ENCODE assay signal across 8 cellular contexts in genomic region chr9:129460323-129461261, GRCh38.
DNase-seq lines count a peak whose midpoint lies in the region; ATAC-seq and TF ChIP-seq lines count a peak whose summit lies in the region.

No MANE protein-coding gene starts in this region.

- H3K27ac ChIP-seq in SJCRH30: peak overlapping the region; percentile 53
- H3K27ac ChIP-seq in neural progenitor cell: peak overlapping the region; percentile 99

- no peaks in the 10 kb centered on the region for H3K9me3 Mint-ChIP-seq in Caco-2 (ENCODE audit: unreplicated experiment)
- no peaks in the 10 kb centered on the region for H3K9me3 Mint-ChIP-seq in neural progenitor cell
- peaks cover 0 to 10% of the 10 kb centered on the region in 2 donors for H3K9me3 Mint-ChIP-seq in stimulated activated naive CD8-positive, alpha-beta T cell treated with anti-CD3 and anti-CD28 coated beads, Interleukin-15, amount 100 ng/mL, for 72 hours

- intact Hi-C loops in Caco-2 (cut with micrococcal nuclease; ENCODE audit: unreplicated experiment): loop anchor here (1.0 kb wide), 1 partner anchor 19 kb away; no protein-coding TSS in a partner anchor

- H3K27ac Mint-ChIP-seq in Caco-2 (ENCODE audit: unreplicated experiment): peak overlapping the region; percentile 97
- peak overlapping the region; percentile 98 for H3K27ac Mint-ChIP-seq in neural progenitor cell
- H3K27ac Mint-ChIP-seq in stimulated activated naive CD8-positive, alpha-beta T cell treated with anti-CD3 and anti-CD28 coated beads, Interleukin-15, amount 100 ng/mL, for 72 hours: peak overlapping the region; percentile 97 to 98

- H3K36me3 Mint-ChIP-seq in Caco-2 (ENCODE audit: insufficient read depth, unreplicated experiment): peaks cover 5% of the 10 kb centered on the region
- no peaks in the 10 kb centered on the region for H3K36me3 Mint-ChIP-seq in neural progenitor cell

- TF ChIP-seq CTCF in Caco-2 (IDR thresholded peaks at IDR 0.05; ENCODE audit: insufficient read depth in 1 of 2, low read depth in 1 of 2, low read length in 1 of 2, severe bottlenecking in 1 of 2, unreplicated experiment in 1 of 2) (no peak), neural progenitor cell (IDR thresholded peaks at IDR 0.05) (no peak)

- H3K9ac ChIP-seq in neural progenitor cell: peak overlapping the region; percentile 84

- H3K36me3 ChIP-seq in Caco-2 (ENCODE audit: control insufficient read depth, insufficient read depth, low read length): no peaks in the 10 kb centered on the region
- no peaks in the 10 kb centered on the region for H3K36me3 ChIP-seq in MG63
- no peaks in the 10 kb centered on the region for H3K36me3 ChIP-seq in SJCRH30
- no peaks in the 10 kb centered on the region for H3K36me3 ChIP-seq in neural progenitor cell

- H3F3A ChIP-seq in neural progenitor cell (ENCODE audit: low read depth): peaks cover 16% of the 10 kb centered on the region

- H3K9me3 ChIP-seq in Caco-2: no peaks in the 10 kb centered on the region
- no peaks in the 10 kb centered on the region for H3K9me3 ChIP-seq in MG63
- H3K9me3 ChIP-seq in SJCRH30 (replicated peaks): no peaks in the 10 kb centered on the region
- H3K9me3 ChIP-seq in neural progenitor cell (ENCODE audit: low read depth): no peaks in the 10 kb centered on the region

- ATAC-seq in GM21723 (IDR thresholded peaks at IDR 0.05; ENCODE audit: unreplicated experiment): peak; percentile 70
- ATAC-seq in stimulated activated naive CD8-positive, alpha-beta T cell treated with anti-CD3 and anti-CD28 coated beads, Interleukin-15, amount 100 ng/mL, for 72 hours: peak; percentile 87

- H3K4me3 Mint-ChIP-seq in Caco-2 (ENCODE audit: unreplicated experiment) (peak overlapping the region; percentile 82), neural progenitor cell (peak overlapping the region; percentile 73)
- peak overlapping the region; percentile 88 to 89 for H3K4me3 Mint-ChIP-seq in stimulated activated naive CD8-positive, alpha-beta T cell treated with anti-CD3 and anti-CD28 coated beads, Interleukin-15, amount 100 ng/mL, for 72 hours

- CTCF ChIA-PET in Caco-2 (lab: Charles Lee): interaction anchor here (0.6 to 1.6 kb wide), 13 partner anchors 9 to 329 kb away, joined by 3 to 9 read pairs (median 3); no protein-coding TSS in a partner anchor

- DNase-seq in Caco-2 (peak; percentile 95 to 98), MG63 (peak; percentile 97), SJCRH30 (peak; percentile 97), foreskin melanocyte (peak; percentile 99), neural progenitor cell (ENCODE audit: low spot score) (peak; percentile 99)
- peak; percentile 88 for DNase-seq in activated naive CD4-positive, alpha-beta T cell treated with Interleukin-2 at 50 U/mL for 16 hours
- peak; percentile 72 to 88 for DNase-seq in stimulated activated naive CD8-positive, alpha-beta T cell treated with anti-CD3 and anti-CD28 coated beads, Interleukin-15, amount 100 ng/mL, for 72 hours

- H3K27me3 ChIP-seq in Caco-2 (replicated peaks; ENCODE audit: control insufficient read depth, insufficient read depth, low read length) (no peaks in the 10 kb centered on the region), MG63 (no peaks in the 10 kb centered on the region), SJCRH30 (no peaks in the 10 kb centered on the region), neural progenitor cell (no peaks in the 10 kb centered on the region)

- H3K4me3 ChIP-seq in Caco-2 (ENCODE audit: low read depth, low read length) (peak overlapping the region; percentile 29), MG63 (peak overlapping the region; percentile 49), SJCRH30 (peak overlapping the region; percentile 51), neural progenitor cell (peak overlapping the region; percentile 47)

- POLR2A ChIA-PET in Caco-2 (lab: Charles Lee): interaction anchor here (0.5 to 1.9 kb wide), 22 partner anchors 8 to 1372 kb away, joined by 3 to 32 read pairs (median 5); partner anchors contain the start of gene IER5L

- H4K20me1 ChIP-seq in neural progenitor cell (ENCODE audit: low read depth): no peaks in the 10 kb centered on the region

- H3K4me1 Mint-ChIP-seq in Caco-2 (ENCODE audit: low read depth, unreplicated experiment) (no peaks in the 10 kb centered on the region), neural progenitor cell (peaks cover 72% of the 10 kb centered on the region)
- H3K4me1 Mint-ChIP-seq in stimulated activated naive CD8-positive, alpha-beta T cell treated with anti-CD3 and anti-CD28 coated beads, Interleukin-15, amount 100 ng/mL, for 72 hours: peaks cover 45% of the 10 kb centered on the region

- TSS peak; percentile 68 for BruUV-seq in Caco-2 (replicated peaks; lab: Mats Ljungman, UMichigan)

- peak overlapping the region; percentile 22 for H2AFZ ChIP-seq in neural progenitor cell (replicated peaks)

- peak overlapping the region; percentile 82 for H3K4me2 ChIP-seq in neural progenitor cell

- H3K27me3 Mint-ChIP-seq in Caco-2 (ENCODE audit: insufficient read depth, unreplicated experiment): no peaks in the 10 kb centered on the region
- H3K27me3 Mint-ChIP-seq in neural progenitor cell (ENCODE audit: insufficient read depth, low read depth): peaks cover 11% of the 10 kb centered on the region
- H3K27me3 Mint-ChIP-seq in stimulated activated naive CD8-positive, alpha-beta T cell treated with anti-CD3 and anti-CD28 coated beads, Interleukin-15, amount 100 ng/mL, for 72 hours: no peaks in the 10 kb centered on the region

- H3K79me2 ChIP-seq in neural progenitor cell (ENCODE audit: low read depth): no peaks in the 10 kb centered on the region

- H3K4me1 ChIP-seq in Caco-2 (peaks cover 34% of the 10 kb centered on the region), SJCRH30 (peaks cover 40% of the 10 kb centered on the region), neural progenitor cell (peaks cover 40% of the 10 kb centered on the region)

Comparison
In these comparisons a context has a peak if more than half of its experiments do, and no peak if none do; other contexts are left out.
1. Peak in every context shown above with its lines: DNase-seq, ATAC-seq, H3K4me3 ChIP-seq and H3K27ac ChIP-seq.